10 cellular contexts compared by ENCODE assay signal in genomic region chr11:95453616-95454118, GRCh38.
DNase-seq lines count a peak whose midpoint lies in the region; ATAC-seq, FAIRE-seq and TF ChIP-seq lines count a peak whose summit lies in the region.
"Had no signal": no experiment of that assay in that cellular context is flagged by ENCODE, and none has a peak within 500 bp of the region (broad histone marks: within the 10 kb centered on the region; RNA-seq: fewer than 3 reads in every experiment).

No MANE protein-coding gene starts in this region.

- H3K4me2 ChIP-seq in HCT116 (ENCODE audit: low read length): no peak overlapping the region
- peak overlapping the region; percentile 38 for H3K4me2 ChIP-seq in astrocyte (ENCODE audit: low read length)

- H3K36me3 ChIP-seq in HCT116 (ENCODE audit: control insufficient read depth in 1 of 2, insufficient read depth in 2 of 2, low read length in 2 of 2): no peaks in the 10 kb centered on the region
- no peaks in the 10 kb centered on the region for H3K36me3 ChIP-seq in astrocyte (ENCODE audit: insufficient read depth, low read length)
- no peaks in the 10 kb centered on the region for H3K36me3 ChIP-seq in heart left ventricle

- RAD21 ChIA-PET in HCT116 (lab: Charles Lee; ENCODE audit: low non-redundant PET in 1 of 2, low total read pairs in 2 of 2, uncharacterized antibody in 2 of 2, unreplicated experiment in 2 of 2): no interaction called here

- no peak for TF ChIP-seq POLR2A in HCT116 (IDR thresholded peaks at IDR 0.05; ENCODE audit: borderline replicate concordance, extremely low read depth, insufficient read depth, insufficient read length)
- no peak for TF ChIP-seq POLR2A in heart left ventricle (IDR thresholded peaks at IDR 0.05)

- H2AFZ ChIP-seq in HCT116 (ENCODE audit: low read depth, low read length, poor library complexity, severe bottlenecking) (no peak overlapping the region), astrocyte (ENCODE audit: low read depth, low read length) (peak overlapping the region; percentile 16)

- H3K4me1 Mint-ChIP-seq in astrocyte (ENCODE audit: low read depth, unreplicated experiment): peaks cover 16% of the 10 kb centered on the region

- DNase-seq in HCT116 (ENCODE audit: low read depth, low spot score) (peak; percentile 6), astrocyte (ENCODE audit: low read depth) (peak; percentile 23), heart left ventricle (peak; percentile 52 to 77 (median 71)), putamen (ENCODE audit: low spot score) (peak; percentile 63), epidermal melanocyte (ENCODE audit: insufficient read length, low spot score) (no peak)
- DNase-seq: CD4-positive, alpha-beta memory T cell; NCI-H1436 had no signal

- POLR2A ChIA-PET in HCT116 (lab: Charles Lee): no interaction called here

- H3K27me3 ChIP-seq in HCT116 (ENCODE audit: insufficient read depth, low read length) (no peaks in the 10 kb centered on the region), astrocyte (ENCODE audit: insufficient read depth, low read length) (no peaks in the 10 kb centered on the region), heart left ventricle (no peaks in the 10 kb centered on the region)

- no TSS peak for BruUV-seq in HCT116 (replicated peaks; lab: Mats Ljungman, UMichigan)

- no peaks in the 10 kb centered on the region for H3K79me2 ChIP-seq in HCT116 (ENCODE audit: insufficient read depth, low read length)
- no peaks in the 10 kb centered on the region for H3K79me2 ChIP-seq in astrocyte (ENCODE audit: insufficient read depth, low read length)

- H3K9me2 ChIP-seq in HCT116 (ENCODE audit: insufficient read depth): no peaks in the 10 kb centered on the region

- H3K4me3 ChIP-seq in HCT116 (replicated peaks in 1 of 2; ENCODE audit: low read depth in 1 of 2, low read length in 2 of 2): no peak overlapping the region
- H3K4me3 ChIP-seq in astrocyte (ENCODE audit: insufficient read depth, low read depth, low read length): no peak overlapping the region
- no peak overlapping the region for H3K4me3 ChIP-seq in heart left ventricle

- no peak overlapping the region for H3K4me3 Mint-ChIP-seq in astrocyte (ENCODE audit: unreplicated experiment)
- H3K4me3 Mint-ChIP-seq: CD4-positive, alpha-beta memory T cell had no signal

- no peak for TF ChIP-seq CTCF in HCT116 (IDR thresholded peaks at IDR 0.05 in 2 of 3, conservative IDR thresholded peaks at IDR 0.05 in 1 of 3; ENCODE audit: borderline replicate concordance in 1 of 3, insufficient read depth in 1 of 3, low read depth in 2 of 3, low read length in 2 of 3)
- TF ChIP-seq CTCF in astrocyte (IDR thresholded peaks at IDR 0.05; ENCODE audit: insufficient read depth, low read depth, low read length): no peak
- no peak for TF ChIP-seq CTCF in heart left ventricle (IDR thresholded peaks at IDR 0.05)

- no peak for TF ChIP-seq RAD21 in HCT116 (IDR thresholded peaks at IDR 0.05; ENCODE audit: low read depth)

- H3K27ac Mint-ChIP-seq in astrocyte (ENCODE audit: unreplicated experiment): no peak overlapping the region
- H3K27ac Mint-ChIP-seq: CD4-positive, alpha-beta memory T cell had no signal

- H3K9ac ChIP-seq in HCT116 (ENCODE audit: low read length) (no peak overlapping the region), astrocyte (ENCODE audit: low read length) (no peak overlapping the region)

- intact Hi-C loops in HCT116 (cut with micrococcal nuclease) (no loop called here), heart left ventricle (cut with DNase I) (loop anchor here in 1 of 10 donors (10.0 kb wide), 1 partner anchor 251 kb away; no protein-coding TSS in a partner anchor)

- no peak for FAIRE-seq in astrocyte (lab: Jason Lieb, UNC)

- no peaks in the 10 kb centered on the region for H3K9me3 ChIP-seq in HCT116 (ENCODE audit: control insufficient read depth in 1 of 2, insufficient read depth in 1 of 2, low read depth in 1 of 2, low read length in 2 of 2)
- no peaks in the 10 kb centered on the region for H3K9me3 ChIP-seq in astrocyte (ENCODE audit: insufficient read depth, low read depth, low read length)
- H3K9me3 ChIP-seq in heart left ventricle: peaks cover 0 to 6% (median 0%) of the 10 kb centered on the region in 12 donors

- H3K27ac ChIP-seq in HCT116 (ENCODE audit: low read depth, low read length) (no peak overlapping the region), astrocyte (ENCODE audit: low read depth, low read length) (no peak overlapping the region), heart left ventricle (peak overlapping the region in 5 of 12 donors; percentile 25 to 64 (median 50))

- CTCF ChIA-PET in HCT116 (lab: Charles Lee): no interaction called here

- peaks cover 2% of the 10 kb centered on the region for H3K9me3 Mint-ChIP-seq in astrocyte (ENCODE audit: unreplicated experiment)
- H3K9me3 Mint-ChIP-seq: CD4-positive, alpha-beta memory T cell had no signal

- ATAC-seq in HCT116 (peak; percentile 75), heart left ventricle (peak; percentile 29 to 87 (median 71)), HG02763 (IDR thresholded peaks at IDR 0.05; ENCODE audit: unreplicated experiment) (no peak), HG03196 (IDR thresholded peaks at IDR 0.05; ENCODE audit: unreplicated experiment) (no peak), GM18870 (IDR thresholded peaks at IDR 0.05; ENCODE audit: unreplicated experiment) (no peak)

- H4K20me1 ChIP-seq in HCT116 (ENCODE audit: insufficient read depth) (no peaks in the 10 kb centered on the region), astrocyte (ENCODE audit: insufficient read depth, low read length) (no peaks in the 10 kb centered on the region)

- H3K36me3 Mint-ChIP-seq in astrocyte (ENCODE audit: low read depth, unreplicated experiment): no peaks in the 10 kb centered on the region
- H3K36me3 Mint-ChIP-seq: CD4-positive, alpha-beta memory T cell had no signal

- H3K4me1 ChIP-seq in HCT116 (ENCODE audit: control insufficient read depth in 1 of 2, insufficient read depth in 2 of 2, low read length in 2 of 2): no peaks in the 10 kb centered on the region
- H3K4me1 ChIP-seq in astrocyte (ENCODE audit: insufficient read depth, low read length): peaks cover 26% of the 10 kb centered on the region
- H3K4me1 ChIP-seq in heart left ventricle: peaks cover 0 to 33% (median 17%) of the 10 kb centered on the region in 12 donors

- no peaks in the 10 kb centered on the region for H3K27me3 Mint-ChIP-seq in astrocyte (ENCODE audit: low read depth, unreplicated experiment)
- H3K27me3 Mint-ChIP-seq: CD4-positive, alpha-beta memory T cell had no signal

- WGBS in heart left ventricle, 4 donors: 45 to 57% (median 56%) methylated on average over 7 of the region's 7 CpGs

TF ChIP-seq in HCT116, 20 proteins besides CTCF, POLR2A, EP300 and RAD21 (continues in another document):
- TF ChIP-seq, protein P1, sequence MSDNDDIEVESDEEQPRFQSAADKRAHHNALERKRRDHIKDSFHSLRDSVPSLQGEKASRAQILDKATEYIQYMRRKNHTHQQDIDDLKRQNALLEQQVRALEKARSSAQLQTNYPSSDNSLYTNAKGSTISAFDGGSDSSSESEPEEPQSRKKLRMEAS (IDR thresholded peaks at IDR 0.05): no peak
- TF ChIP-seq JUND (IDR thresholded peaks at IDR 0.05) (no peak), SP1 (IDR thresholded peaks at IDR 0.05; ENCODE audit: low read depth) (no peak), SRF (IDR thresholded peaks at IDR 0.05; ENCODE audit: low read depth) (no peak), POLR2AphosphoS5 (IDR thresholded peaks at IDR 0.05; ENCODE audit: low read depth, low read length) (no peak), FOSL1 (IDR thresholded peaks at IDR 0.05; ENCODE audit: low read depth) (no peak), ELF1 (IDR thresholded peaks at IDR 0.05; ENCODE audit: borderline replicate concordance, low read depth) (no peak), EZH2phosphoT487 (IDR thresholded peaks at IDR 0.05; ENCODE audit: borderline replicate concordance) (no peak)
- TF ChIP-seq, protein P2, sequence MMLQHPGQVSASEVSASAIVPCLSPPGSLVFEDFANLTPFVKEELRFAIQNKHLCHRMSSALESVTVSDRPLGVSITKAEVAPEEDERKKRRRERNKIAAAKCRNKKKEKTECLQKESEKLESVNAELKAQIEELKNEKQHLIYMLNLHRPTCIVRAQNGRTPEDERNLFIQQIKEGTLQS (IDR thresholded peaks at IDR 0.05): no peak
- TF ChIP-seq, protein P3, sequence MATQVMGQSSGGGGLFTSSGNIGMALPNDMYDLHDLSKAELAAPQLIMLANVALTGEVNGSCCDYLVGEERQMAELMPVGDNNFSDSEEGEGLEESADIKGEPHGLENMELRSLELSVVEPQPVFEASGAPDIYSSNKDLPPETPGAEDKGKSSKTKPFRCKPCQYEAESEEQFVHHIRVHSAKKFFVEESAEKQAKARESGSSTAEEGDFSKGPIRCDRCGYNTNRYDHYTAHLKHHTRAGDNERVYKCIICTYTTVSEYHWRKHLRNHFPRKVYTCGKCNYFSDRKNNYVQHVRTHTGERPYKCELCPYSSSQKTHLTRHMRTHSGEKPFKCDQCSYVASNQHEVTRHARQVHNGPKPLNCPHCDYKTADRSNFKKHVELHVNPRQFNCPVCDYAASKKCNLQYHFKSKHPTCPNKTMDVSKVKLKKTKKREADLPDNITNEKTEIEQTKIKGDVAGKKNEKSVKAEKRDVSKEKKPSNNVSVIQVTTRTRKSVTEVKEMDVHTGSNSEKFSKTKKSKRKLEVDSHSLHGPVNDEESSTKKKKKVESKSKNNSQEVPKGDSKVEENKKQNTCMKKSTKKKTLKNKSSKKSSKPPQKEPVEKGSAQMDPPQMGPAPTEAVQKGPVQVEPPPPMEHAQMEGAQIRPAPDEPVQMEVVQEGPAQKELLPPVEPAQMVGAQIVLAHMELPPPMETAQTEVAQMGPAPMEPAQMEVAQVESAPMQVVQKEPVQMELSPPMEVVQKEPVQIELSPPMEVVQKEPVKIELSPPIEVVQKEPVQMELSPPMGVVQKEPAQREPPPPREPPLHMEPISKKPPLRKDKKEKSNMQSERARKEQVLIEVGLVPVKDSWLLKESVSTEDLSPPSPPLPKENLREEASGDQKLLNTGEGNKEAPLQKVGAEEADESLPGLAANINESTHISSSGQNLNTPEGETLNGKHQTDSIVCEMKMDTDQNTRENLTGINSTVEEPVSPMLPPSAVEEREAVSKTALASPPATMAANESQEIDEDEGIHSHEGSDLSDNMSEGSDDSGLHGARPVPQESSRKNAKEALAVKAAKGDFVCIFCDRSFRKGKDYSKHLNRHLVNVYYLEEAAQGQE (IDR thresholded peaks at IDR 0.05; ENCODE audit: low read depth): no peak

Comparison
In these comparisons a context has a peak if more than half of its experiments do, and no peak if none do; other contexts are left out.
1. ATAC-seq: peak in HCT116 (single experiment) and heart left ventricle (4 of 4); none in HG02763 (single experiment), HG03196 (single experiment) and GM18870 (single experiment).